ENCODE assay signal across 2 cellular contexts in genomic region chr10:124315599-124316270, GRCh38.
TF ChIP-seq lines count a peak whose summit lies in the region.

No MANE protein-coding gene starts in this region.

TF ChIP-seq in GM12878, 131 proteins besides CTCF, POLR2A, EP300 and RAD21 (continued from another document):
- no peak for TF ChIP-seq RELB (IDR thresholded peaks at IDR 0.05; ENCODE audit: low read depth)
- TF ChIP-seq RUNX3 (IDR thresholded peaks at IDR 0.05; ENCODE audit: low read length): peak; percentile 36; the same call in 1 of the 2 replicates
- TF ChIP-seq SMARCA5 (IDR thresholded peaks at IDR 0.05): no peak
- TF ChIP-seq NFIC (IDR thresholded peaks at IDR 0.05; ENCODE audit: low read depth, low read length): no peak

TF ChIP-seq in SK-N-SH, 30 proteins besides CTCF, POLR2A, EP300 and RAD21 (continued from another document):
- TF ChIP-seq RFX5 (IDR thresholded peaks at IDR 0.05; ENCODE audit: low read length): no peak
TF ChIP-seq in SK-N-SH: peak in this region for 0.
